Comparison of ENCODE assay signal across 1 cellular context in the genomic region with DNA sequence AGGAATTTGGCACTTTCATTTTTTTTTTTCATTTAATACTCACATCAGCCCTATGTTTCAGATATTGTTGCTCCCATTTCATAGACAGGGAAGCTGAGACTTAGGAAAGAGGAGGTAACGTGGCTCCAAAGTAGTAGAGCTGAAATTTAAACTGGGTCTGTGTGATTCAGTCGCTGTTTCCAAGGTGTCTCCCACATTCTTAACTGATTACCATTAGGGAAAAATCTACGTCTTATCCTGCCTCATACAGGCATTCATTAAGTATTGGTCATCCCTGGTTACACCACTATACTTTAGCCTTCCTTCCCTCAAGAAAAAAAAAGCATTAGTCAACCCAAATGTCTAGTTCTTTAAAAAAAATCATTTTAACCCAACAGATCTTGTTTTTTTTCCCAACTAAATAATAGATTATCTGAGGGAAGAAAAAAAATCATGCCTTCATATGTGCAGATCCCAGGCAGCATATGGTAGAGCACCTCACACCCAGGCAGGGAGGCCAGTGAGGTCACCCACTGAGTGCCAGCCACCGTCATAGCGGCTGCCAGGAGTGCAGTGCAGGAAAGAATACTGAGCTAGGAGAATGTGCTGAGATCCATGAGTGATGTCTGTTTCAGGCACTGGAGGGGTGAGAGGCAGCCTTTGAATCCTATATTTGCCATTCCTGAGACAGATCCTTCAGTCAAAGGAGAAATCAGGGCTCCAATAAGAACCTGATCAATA.
TF ChIP-seq lines count a peak whose summit lies in the region.

No MANE protein-coding gene starts in this region.

TF ChIP-seq in IMR-90, 13 proteins besides CTCF, POLR2A, EP300 and RAD21:
- TF ChIP-seq RFX5 (IDR thresholded peaks at IDR 0.05; ENCODE audit: low read depth, low read length) (no peak), RCOR1 (IDR thresholded peaks at IDR 0.05; ENCODE audit: insufficient replicate concordance, low read length) (peak; percentile 21)
TF ChIP-seq in IMR-90: peak in this region for 1.
